In the genomic region with DNA sequence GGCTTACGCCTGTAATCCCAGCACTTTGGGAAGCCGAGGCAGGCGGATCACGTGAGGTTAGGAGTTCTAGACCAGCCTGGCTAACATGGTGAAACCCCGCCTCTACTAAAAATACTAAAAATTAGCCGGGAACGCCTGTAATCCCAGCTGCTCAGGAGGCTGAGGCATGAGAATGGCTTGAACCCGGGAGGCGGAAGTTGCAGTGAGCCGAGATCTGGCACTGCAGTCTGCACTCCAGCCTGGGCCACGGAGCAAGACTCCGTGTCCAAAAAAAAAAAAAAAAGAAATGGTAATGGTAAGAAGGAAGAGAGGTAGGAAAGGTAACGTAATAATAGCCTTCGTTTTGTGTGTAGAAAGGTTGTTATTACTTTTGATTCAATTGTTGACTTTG, we compare ENCODE assay signal across 8 cellular contexts. TPM values are rescaled to one million over a fixed set of nuclear protein-coding genes. Genes with fewer than 3 reads are reported as not detected.
A peak's percentile ranks its signal among the peaks of the same experiment; 100 is the strongest.
DNase-seq lines count a peak whose midpoint lies in the region; ATAC-seq, FAIRE-seq and TF ChIP-seq lines count a peak whose summit lies in the region.

No MANE protein-coding gene starts in this region.

- no TSS peak for BruUV-seq in GM12878 (replicated peaks; lab: Mats Ljungman, UMichigan)

- no peak for FAIRE-seq in GM12878 (lab: Jason Lieb, UNC)

- 1% methylated on average over 12 of the region's 14 CpGs for WGBS in GM12878 (ENCODE audit: insufficient coverage, insufficient replicate concordance, low lambda C conversion rate, missing lambda C conversion rate)

- H3K9me3 ChIP-seq in HUES48 (ENCODE audit: control insufficient read depth, insufficient read depth, low read length) (no peaks in the 10 kb centered on the region), GM12878 (replicated peaks; ENCODE audit: control insufficient read depth, insufficient read depth, low read length) (no peaks in the 10 kb centered on the region), lower lobe of right lung (no peaks in the 10 kb centered on the region), uterus (no peaks in the 10 kb centered on the region)

- H2AFZ ChIP-seq in ACC112 (ENCODE audit: low read length, unreplicated experiment), result peak overlapping the region; percentile 71
- H2AFZ ChIP-seq in GM12878 (ENCODE audit: control insufficient read depth, low read depth, low read length), result no peak overlapping the region

- intact Hi-C loops in GM12878 (cut with micrococcal nuclease; ENCODE audit: unreplicated experiment) (loop anchor here (5.0 kb wide), 4 partner anchors 38 to 342 kb away; a partner anchor contains a TSS), lower lobe of right lung (cut with DNase I) (no loop called here), uterus (cut with DNase I; ENCODE audit: low total_unique reads) (no loop called here)

- TF ChIP-seq EP300 in GM12878 (IDR thresholded peaks at IDR 0.05; ENCODE audit: borderline replicate concordance in 1 of 2, control insufficient read depth in 1 of 2, low read depth in 2 of 2, low read length in 2 of 2), result no peak

- H4K20me1 ChIP-seq in GM12878 (ENCODE audit: control insufficient read depth, insufficient read depth), result 0 out of 2 replicates have a peak, but pooled peaks cover 3% of the 10 kb centered on the region

- TF ChIP-seq POLR2A in GM12878 (IDR thresholded peaks at IDR 0.05; ENCODE audit: low read depth, low read length), result no peak
- no peak for TF ChIP-seq POLR2A in uterus (IDR thresholded peaks at IDR 0.05)

- H3K4me2 ChIP-seq in GM12878 (ENCODE audit: control insufficient read depth, insufficient read depth), result peak overlapping the region; percentile 79

- CTCF ChIA-PET in GM12878 (lab: Yijun Ruan, JAX), result interaction anchor here (0.7 to 3.9 kb wide), 3 partner anchors 12 to 302 kb away, joined by 3 to 16 read pairs (median 5); no protein-coding TSS in a partner anchor

- H3K4me1 ChIP-seq in ACC112 (ENCODE audit: control insufficient read depth, insufficient read depth, low read length, unreplicated experiment) (peaks cover 9% of the 10 kb centered on the region), HUES48 (ENCODE audit: control insufficient read depth, insufficient read depth, low read length) (peaks cover 10% of the 10 kb centered on the region; the same call in 1 of the 2 replicates), GM12878 (ENCODE audit: control insufficient read depth, insufficient read depth, low read length) (peaks cover 7% of the 10 kb centered on the region; the same call in 1 of the 2 replicates), lower lobe of right lung (peaks cover 18% of the 10 kb centered on the region), uterus (peaks cover 5% of the 10 kb centered on the region in 2 donors)

- H3K4me3 ChIP-seq in ACC112 (ENCODE audit: low read depth, low read length), result peak overlapping the region; percentile 84
- peak overlapping the region; percentile 90 for H3K4me3 ChIP-seq in HUES48 (ENCODE audit: low read depth, low read length)
- peak overlapping the region; percentile 92 for H3K4me3 ChIP-seq in GM12878
- peak overlapping the region; percentile 73 for H3K4me3 ChIP-seq in lower lobe of right lung
- peak overlapping the region; percentile 96 for H3K4me3 ChIP-seq in uterus

- H3K27ac ChIP-seq in ACC112 (ENCODE audit: low read depth, low read length), result peak overlapping the region; percentile 76
- peak overlapping the region; percentile 96 for H3K27ac ChIP-seq in HUES48 (ENCODE audit: low read depth, low read length)
- H3K27ac ChIP-seq in GM12878 (ENCODE audit: control insufficient read depth, insufficient read depth), result peak overlapping the region; percentile 96
- H3K27ac ChIP-seq in lower lobe of right lung, result peak overlapping the region; percentile 89
- peak overlapping the region in 1 of 2 donors; percentile 89 for H3K27ac ChIP-seq in uterus

- H3K36me3 ChIP-seq in ACC112 (ENCODE audit: insufficient read depth, low read length), result peaks cover 32% of the 10 kb centered on the region
- peaks cover 44% of the 10 kb centered on the region for H3K36me3 ChIP-seq in HUES48 (ENCODE audit: control insufficient read depth, insufficient read depth, low read length)
- peaks cover 3 to 26% of the 10 kb centered on the region in 2 experiments for H3K36me3 ChIP-seq in GM12878 (ENCODE audit: control insufficient read depth in 2 of 2, insufficient read depth in 2 of 2, low read length in 1 of 2)
- peaks cover 38% of the 10 kb centered on the region for H3K36me3 ChIP-seq in lower lobe of right lung
- H3K36me3 ChIP-seq in uterus, result no peaks in the 10 kb centered on the region

- no peak for DNase-seq in GM12878 (ENCODE audit: low read depth, low spot score)
- DNase-seq in lower lobe of right lung, result no peak
- no peak for DNase-seq in uterus
- DNase-seq in SW 1271 (lab: John Stamatoyannopoulos, UW), result no peak

- RAD21 ChIA-PET in GM12878 (lab: Charles Lee; ENCODE audit: unreplicated experiment), result interaction anchor here (0.7 to 2.6 kb wide), 6 partner anchors 9 to 113 kb away, joined by 3 to 24 read pairs (median 10); a partner anchor contains a TSS

- TF ChIP-seq CTCF in GM12878 (IDR thresholded peaks at IDR 0.05 in 2 of 3, conservative IDR thresholded peaks at IDR 0.05 in 1 of 3; ENCODE audit: control insufficient read depth in 2 of 3, extremely low read depth in 1 of 3, insufficient read depth in 1 of 3, low read depth in 3 of 3, low read length in 3 of 3), result no peak
- TF ChIP-seq CTCF in lower lobe of right lung (IDR thresholded peaks at IDR 0.05), result no peak
- TF ChIP-seq CTCF in uterus (IDR thresholded peaks at IDR 0.05), result no peak

- TF ChIP-seq RAD21 in GM12878 (IDR thresholded peaks at IDR 0.05; ENCODE audit: insufficient read depth, low read depth, low read length), result no peak

- SMC1A ChIA-PET in GM12878 (lab: Charles Lee; ENCODE audit: uncharacterized antibody, unreplicated experiment), result interaction anchor here (2.6 to 3.7 kb wide), 3 partner anchors 31 to 41 kb away, joined by 10 to 16 read pairs (median 14); no protein-coding TSS in a partner anchor

- POLR2A ChIA-PET in GM12878 (lab: Charles Lee), result interaction anchor here (1.2 to 3.4 kb wide), 2 partner anchors 36 to 39 kb away, joined by 5 to 18 read pairs; a partner anchor contains a TSS

- H3K9ac ChIP-seq in HUES48 (ENCODE audit: low read depth, low read length), result peak overlapping the region; percentile 94
- peak overlapping the region; percentile 99 for H3K9ac ChIP-seq in GM12878 (ENCODE audit: control insufficient read depth, insufficient read depth, low read length)

- H3K27me3 ChIP-seq in ACC112 (ENCODE audit: insufficient read depth, low read length) (no peaks in the 10 kb centered on the region), HUES48 (ENCODE audit: control insufficient read depth, insufficient read depth, low read length) (no peaks in the 10 kb centered on the region), GM12878 (replicated peaks in 1 of 2; ENCODE audit: control insufficient read depth in 2 of 2, insufficient read depth in 2 of 2, low read length in 1 of 2) (no peaks in the 10 kb centered on the region), lower lobe of right lung (ENCODE audit: low read depth) (no peaks in the 10 kb centered on the region), uterus (no peaks in the 10 kb centered on the region)

- in situ Hi-C loops in GM12878 (cut with MboI), result no loop called here

- ATAC-seq in GM12878, result no peak
- no peak for ATAC-seq in lower lobe of right lung
- no peak for ATAC-seq in HG02798 (IDR thresholded peaks at IDR 0.05; ENCODE audit: poor library complexity, unreplicated experiment)
- no peak for ATAC-seq in GM18909 (IDR thresholded peaks at IDR 0.05; ENCODE audit: poor library complexity, unreplicated experiment)

- H3K79me2 ChIP-seq in ACC112 (ENCODE audit: control insufficient read depth, insufficient read depth, low read length, unreplicated experiment) (peaks cover 37% of the 10 kb centered on the region), GM12878 (ENCODE audit: control insufficient read depth, insufficient read depth, low read length) (peaks cover 29% of the 10 kb centered on the region)

RNA-seq across cellular contexts. Expression of a gene that starts 1.2 kb away (rescaled TPM):
- total RNA-seq in GM12878 (2013; cell fraction: nucleolus; rRNA removed), result 12.4 and 14.7 TPM in 2 replicates
- total RNA-seq in GM12878 (2014; rRNA removed) (28.0 and 30.9 TPM in 2 replicates), GM12878 (2014; rRNA removed; fragmentation: Illumina TruSeq; extraction: Trizol) (32.9 and 35.5 TPM in 2 replicates), GM12878 (2021) (24.5 and 26.6 TPM in 2 replicates), lower lobe of right lung (10.4 TPM), uterus (10 to 100 TPM; 10.4 to 19.4 (median 13.8) TPM)
- 12.9 TPM for polyA plus RNA-seq in GM12878 (2011; ENCODE audit: low read depth)
- polyA plus RNA-seq in GM12878 (2011; rRNA removed) (33.1 and 50.3 TPM in 2 replicates), GM12878 (2014; fragmentation: Illumina TruSeq; extraction: Trizol) (31.3 and 34.6 TPM in 2 replicates), GM12878 (2014; fragmentation: Nextera tagmentation; extraction: Ambion mirVana) (10 to 100 TPM; 44.1 to 46.4 TPM), GM12878 (2014; rRNA removed) (27.3 and 32.3 TPM in 2 replicates), GM12878 (2016; fragmentation: Nextera tagmentation; extraction: Ambion mirVana) (10 to 100 TPM; 53.1 to 56.1 TPM)
- polyA plus RNA-seq in GM12878 (2011; cell fraction: cytosol; rRNA removed), result 11.7 and 13.7 TPM in 2 replicates
- polyA plus RNA-seq in GM12878 (2011; cell fraction: nucleus; rRNA removed), result 22.9 and 25.2 TPM in 2 replicates
- 15.4 and 15.5 TPM in 2 replicates for polyA plus RNA-seq in GM12878 (2012)
- 8.8 and 12.3 TPM in 2 replicates for polyA minus RNA-seq in GM12878 (2011; rRNA and poly(A)+ RNA removed)
- 3.9 and 7.0 TPM in 2 replicates for polyA minus RNA-seq in GM12878 (2011; cell fraction: cytosol; rRNA and poly(A)+ RNA removed)
- 5.2 and 6.4 TPM in 2 replicates for polyA minus RNA-seq in GM12878 (2011; cell fraction: nucleus; rRNA and poly(A)+ RNA removed)

RNA-seq across cellular contexts. Expression of a gene that starts 1.2 kb away (rescaled TPM):
- total RNA-seq in GM12878 (2013; cell fraction: nucleolus; rRNA removed), result 34.4 and 35.8 TPM in 2 replicates
- 22.8 and 27.9 TPM in 2 replicates for total RNA-seq in GM12878 (2014; rRNA removed)
- total RNA-seq in GM12878 (2014; rRNA removed; fragmentation: Illumina TruSeq; extraction: Trizol), result 19.3 and 19.7 TPM in 2 replicates
- total RNA-seq in GM12878 (2021), result 20.1 and 20.6 TPM in 2 replicates
- 7.0 TPM for polyA plus RNA-seq in GM12878 (2011; ENCODE audit: low read depth)
- polyA plus RNA-seq in GM12878 (2011; rRNA removed), result 13.5 and 15.5 TPM in 2 replicates
- polyA plus RNA-seq in GM12878 (2011; cell fraction: cytosol; rRNA removed), result 8.0 and 9.5 TPM in 2 replicates
- polyA plus RNA-seq in GM12878 (2011; cell fraction: nucleus; rRNA removed), result 9.2 and 11.5 TPM in 2 replicates
- 7.7 and 8.2 TPM in 2 replicates for polyA plus RNA-seq in GM12878 (2012)
- polyA plus RNA-seq in GM12878 (2014; fragmentation: Illumina TruSeq; extraction: Trizol), result 18.9 and 19.3 TPM in 2 replicates
- 1 to 10 TPM; 3.5 to 4.5 TPM for polyA plus RNA-seq in GM12878 (2014; fragmentation: Nextera tagmentation; extraction: Ambion mirVana)
- 13.5 and 14.0 TPM in 2 replicates for polyA plus RNA-seq in GM12878 (2014; rRNA removed)
- polyA plus RNA-seq in GM12878 (2016; fragmentation: Nextera tagmentation; extraction: Ambion mirVana), result 10 to 100 TPM; 17.8 to 19.1 TPM
- polyA minus RNA-seq in GM12878 (2011; rRNA and poly(A)+ RNA removed), result 24.8 and 25.1 TPM in 2 replicates
- 11.2 and 13.0 TPM in 2 replicates for polyA minus RNA-seq in GM12878 (2011; cell fraction: cytosol; rRNA and poly(A)+ RNA removed)
- polyA minus RNA-seq in GM12878 (2011; cell fraction: nucleus; rRNA and poly(A)+ RNA removed), result 19.0 and 33.1 TPM in 2 replicates
- 8.0 TPM for total RNA-seq in lower lobe of right lung
- total RNA-seq in uterus, result 10 to 100 TPM in 2 of 4 donors, 1 to 10 TPM in 2; 3.2 to 23.2 (median 8.6) TPM

RNA-seq across cellular contexts. Expression of a gene that starts 1.5 kb away (rescaled TPM):
- 0.56 and 1.9 TPM in 2 replicates for total RNA-seq in GM12878 (2013; cell fraction: nucleolus; rRNA removed)
- total RNA-seq in GM12878 (2014; rRNA removed) (0.98 and 1.9 TPM in 2 replicates), GM12878 (2014; rRNA removed; fragmentation: Illumina TruSeq; extraction: Trizol) (1.0 and 1.2 TPM in 2 replicates), GM12878 (2021) (0.43 and 1.0 TPM in 2 replicates), lower lobe of right lung (1.3 TPM), uterus (1 to 10 TPM in 3 of 4 donors, not detected in 1; 2.6 to 9.1 (median 3.8) TPM)
- polyA plus RNA-seq in GM12878 (2011; ENCODE audit: low read depth), result 2.2 TPM
- polyA plus RNA-seq in GM12878 (2011; rRNA removed) (0.81 TPM in 2 replicates), GM12878 (2014; fragmentation: Illumina TruSeq; extraction: Trizol) (0.73 and 2.3 TPM in 2 replicates), GM12878 (2014; fragmentation: Nextera tagmentation; extraction: Ambion mirVana) (under 1 TPM; 0.08 to 0.29 TPM), GM12878 (2014; rRNA removed) (1.2 and 2.7 TPM in 2 replicates), GM12878 (2016; fragmentation: Nextera tagmentation; extraction: Ambion mirVana) (under 1 TPM; 0.48 to 0.54 TPM)
- polyA plus RNA-seq in GM12878 (2011; cell fraction: cytosol; rRNA removed), result 0.31 and 0.32 TPM in 2 replicates
- polyA plus RNA-seq in GM12878 (2011; cell fraction: nucleus; rRNA removed), result 0.66 TPM in 1 of 2 replicates, not detected in the other
- polyA plus RNA-seq in GM12878 (2012), result 0.94 and 1.3 TPM in 2 replicates
- not detected in 2 replicates for polyA minus RNA-seq in GM12878 (2011; rRNA and poly(A)+ RNA removed)
- not detected in 2 replicates for polyA minus RNA-seq in GM12878 (2011; cell fraction: cytosol; rRNA and poly(A)+ RNA removed)
- polyA minus RNA-seq in GM12878 (2011; cell fraction: nucleus; rRNA and poly(A)+ RNA removed), result not detected in 2 replicates

RNA-seq across cellular contexts. Expression of a gene that starts 39.4 kb away (rescaled TPM):
- 50.3 and 53.7 TPM in 2 replicates for total RNA-seq in GM12878 (2013; cell fraction: nucleolus; rRNA removed)
- 24.3 and 27.6 TPM in 2 replicates for total RNA-seq in GM12878 (2014; rRNA removed)
- 32.3 and 32.6 TPM in 2 replicates for total RNA-seq in GM12878 (2014; rRNA removed; fragmentation: Illumina TruSeq; extraction: Trizol)
- 25.8 and 26.9 TPM in 2 replicates for total RNA-seq in GM12878 (2021)
- polyA plus RNA-seq in GM12878 (2011; ENCODE audit: low read depth), result 10.0 TPM
- polyA plus RNA-seq in GM12878 (2011; rRNA removed), result 26.1 and 43.4 TPM in 2 replicates
- 10.1 and 15.2 TPM in 2 replicates for polyA plus RNA-seq in GM12878 (2011; cell fraction: cytosol; rRNA removed)
- polyA plus RNA-seq in GM12878 (2011; cell fraction: nucleus; rRNA removed), result 12.7 and 16.4 TPM in 2 replicates
- 11.1 and 13.8 TPM in 2 replicates for polyA plus RNA-seq in GM12878 (2012)
- 41.1 and 45.0 TPM in 2 replicates for polyA plus RNA-seq in GM12878 (2014; fragmentation: Illumina TruSeq; extraction: Trizol)
- 10 to 100 TPM; 26.5 to 40.3 TPM for polyA plus RNA-seq in GM12878 (2014; fragmentation: Nextera tagmentation; extraction: Ambion mirVana)
- polyA plus RNA-seq in GM12878 (2014; rRNA removed), result 17.9 and 27.4 TPM in 2 replicates
- polyA plus RNA-seq in GM12878 (2016; fragmentation: Nextera tagmentation; extraction: Ambion mirVana), result 10 to 100 TPM; 33.7 to 36.4 TPM
- polyA minus RNA-seq in GM12878 (2011; rRNA and poly(A)+ RNA removed), result 16.2 and 29.9 TPM in 2 replicates
- polyA minus RNA-seq in GM12878 (2011; cell fraction: cytosol; rRNA and poly(A)+ RNA removed), result 11.0 and 14.3 TPM in 2 replicates
- 9.2 and 16.4 TPM in 2 replicates for polyA minus RNA-seq in GM12878 (2011; cell fraction: nucleus; rRNA and poly(A)+ RNA removed)
- total RNA-seq in lower lobe of right lung, result 4.3 TPM
- 10 to 100 TPM in 2 of 4 donors, 1 to 10 TPM in 2; 7.4 to 41.5 (median 12.2) TPM for total RNA-seq in uterus
